In genomic region chr6:34695729-34696188, GRCh38 we compare ENCODE assay signal across 8 cellular contexts. TPM values are rescaled to one million over a fixed set of nuclear protein-coding genes. Genes with fewer than 3 reads are reported as not detected.
DNase-seq lines count a peak whose midpoint lies in the region; ATAC-seq and TF ChIP-seq lines count a peak whose summit lies in the region.

No MANE protein-coding gene starts in this region.

- H3K9me3 ChIP-seq in AG04450 (ENCODE audit: control insufficient read depth, insufficient read depth, low read length) (peaks cover 4% of the 10 kb centered on the region; the same call in 1 of the 2 replicates), muscle layer of duodenum (ENCODE audit: control insufficient read depth in 1 of 2, low read length in 2 of 2) (no peaks in the 10 kb centered on the region)

- no peaks in the 10 kb centered on the region for H3K9me3 Mint-ChIP-seq in central memory CD8-positive, alpha-beta T cell

- H3K4me3 ChIP-seq in AG04450 (ENCODE audit: low read depth, low read length): peak overlapping the region; percentile 93
- peak overlapping the region; percentile 12 for H3K4me3 ChIP-seq in KMS-11 (IDR thresholded peaks at IDR 0.05; ENCODE audit: insufficient read depth, low read depth, low read length)
- peak overlapping the region; percentile 85 to 86 for H3K4me3 ChIP-seq in muscle layer of duodenum (ENCODE audit: low read depth in 1 of 2, low read length in 2 of 2)

- DNase-seq in AG04450 (ENCODE audit: low read depth, low spot score) (no peak), retina (no peak), Ammon's horn (ENCODE audit: low spot score) (no peak)
- DNase-seq in central memory CD8-positive, alpha-beta T cell (ENCODE audit: low spot score in 2 of 2): no peak

- H3K27me3 ChIP-seq in AG04450 (ENCODE audit: control insufficient read depth, insufficient read depth, low read length): no peaks in the 10 kb centered on the region
- no peaks in the 10 kb centered on the region for H3K27me3 ChIP-seq in KMS-11 (ENCODE audit: insufficient read depth, low read depth)
- no peaks in the 10 kb centered on the region for H3K27me3 ChIP-seq in muscle layer of duodenum (ENCODE audit: low read depth, low read length)

- peak overlapping the region; percentile 82 for H2AFZ ChIP-seq in KMS-11 (ENCODE audit: low read depth)

- peaks cover 57% of the 10 kb centered on the region for H3K79me2 ChIP-seq in KMS-11 (ENCODE audit: insufficient read depth, low read depth)

- peak overlapping the region; percentile 65 for H3K27ac ChIP-seq in AG04450 (ENCODE audit: low read depth, low read length)
- H3K27ac ChIP-seq in KMS-11: peak overlapping the region; percentile 55
- peak overlapping the region; percentile 89 for H3K27ac ChIP-seq in muscle layer of duodenum (ENCODE audit: low read length)

- H3K4me1 Mint-ChIP-seq in central memory CD8-positive, alpha-beta T cell: peaks cover 45% of the 10 kb centered on the region

- ATAC-seq in central memory CD8-positive, alpha-beta T cell (replicated peaks; ENCODE audit: extremely low read depth, poor library complexity, severe bottlenecking): no peak
- no peak for ATAC-seq in HG03565 (IDR thresholded peaks at IDR 0.05; ENCODE audit: unreplicated experiment)
- no peak for ATAC-seq in HG03175 (IDR thresholded peaks at IDR 0.05; ENCODE audit: unreplicated experiment)

- TF ChIP-seq CTCF in AG04450 (IDR thresholded peaks at IDR 0.05; ENCODE audit: low read depth, low read length) (no peak), KMS-11 (conservative IDR thresholded peaks at IDR 0.05; ENCODE audit: low read depth, low read length) (no peak)

- no peaks in the 10 kb centered on the region for H4K20me1 ChIP-seq in KMS-11 (ENCODE audit: insufficient read depth)

- H3K4me2 ChIP-seq in KMS-11: peak overlapping the region; percentile 97

- peak overlapping the region; percentile 87 for H3K9ac ChIP-seq in KMS-11

- H3K36me3 ChIP-seq in KMS-11 (ENCODE audit: insufficient read depth): 0 out of 2 replicates have a peak, but pooled peaks cover 3% of the 10 kb centered on the region
- no peaks in the 10 kb centered on the region for H3K36me3 ChIP-seq in muscle layer of duodenum (ENCODE audit: control insufficient read depth in 1 of 2, insufficient read depth in 2 of 2, low read length in 2 of 2)

- POLR2A ChIA-PET in AG04450 (lab: Yijun Ruan, JAX): interaction anchor here (0.5 to 1.3 kb wide), 5 partner anchors 10 to 300 kb away, joined by 3 to 6 read pairs (median 4); no protein-coding TSS in a partner anchor

- CTCF ChIA-PET in AG04450 (lab: Charles Lee): interaction anchor here (0.6 kb wide), 1 partner anchor 1193 kb away, joined by 3 read pairs; no protein-coding TSS in a partner anchor

- H3K4me3 Mint-ChIP-seq in central memory CD8-positive, alpha-beta T cell: peak overlapping the region; percentile 95

- peak overlapping the region; percentile 92 for H3K27ac Mint-ChIP-seq in central memory CD8-positive, alpha-beta T cell (ENCODE audit: low read depth)

- H3K36me3 Mint-ChIP-seq in central memory CD8-positive, alpha-beta T cell (ENCODE audit: insufficient read depth): peaks cover 11% of the 10 kb centered on the region

- peaks cover 49% of the 10 kb centered on the region for H3K4me1 ChIP-seq in KMS-11 (ENCODE audit: low read depth, poor library complexity, severe bottlenecking)
- peaks cover 8 to 24% of the 10 kb centered on the region in 2 donors for H3K4me1 ChIP-seq in muscle layer of duodenum (ENCODE audit: control insufficient read depth in 1 of 2, insufficient read depth in 2 of 2, low read length in 2 of 2)

- H3K27me3 Mint-ChIP-seq in central memory CD8-positive, alpha-beta T cell: no peaks in the 10 kb centered on the region

RNA-seq across cellular contexts. Expression of gene ILRUN, which starts 0.8 kb away (rescaled TPM):
- 53.2 and 57.0 TPM in 2 replicates for polyA plus RNA-seq in AG04450 (2011; rRNA removed)
- 67.2 and 72.2 TPM in 2 replicates for polyA minus RNA-seq in AG04450 (2011; rRNA and poly(A)+ RNA removed)

Comparison
In these comparisons a context has a peak if more than half of its experiments do, and no peak if none do; other contexts are left out.
1. H3K4me3 ChIP-seq: peak in every context shown above with its lines; median percentile 93 in AG04450; 86 in muscle layer of duodenum; 12 in KMS-11.